8 cellular contexts compared by ENCODE assay signal in the genomic region with DNA sequence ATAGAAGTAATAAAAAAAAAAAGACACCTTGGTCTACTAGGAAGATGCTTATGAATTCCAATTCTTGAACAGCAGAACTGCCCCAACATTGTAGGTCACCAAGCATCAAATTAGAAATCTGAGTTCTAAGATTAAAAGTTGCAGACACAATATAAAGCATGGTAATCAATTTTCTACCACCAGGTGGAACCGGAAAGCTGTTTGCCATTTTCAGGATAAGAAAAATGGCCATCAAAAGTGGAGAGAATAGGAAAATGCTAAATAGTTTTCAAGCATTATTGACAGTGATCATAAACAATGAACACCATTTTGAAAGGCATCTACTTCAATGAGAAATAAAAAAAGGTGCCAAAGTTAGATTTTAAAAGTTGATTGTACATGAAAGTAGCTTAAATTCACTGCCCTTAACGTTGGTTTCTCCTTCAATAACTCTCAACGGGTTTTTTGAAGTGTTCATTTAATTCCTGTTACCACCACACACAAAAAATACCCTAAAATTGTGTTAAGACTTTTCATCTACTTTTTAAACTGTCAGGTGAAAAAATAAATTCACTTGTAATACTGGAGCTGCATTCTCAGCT.
DNase-seq lines count a peak whose midpoint lies in the region; ATAC-seq, FAIRE-seq and TF ChIP-seq lines count a peak whose summit lies in the region.

No MANE protein-coding gene starts in this region.

- peaks cover 20% of the 10 kb centered on the region for H3K4me1 Mint-ChIP-seq in chondrocyte (ENCODE audit: low read depth)
- H3K4me1 Mint-ChIP-seq in activated T-cell treated with anti-CD3 and anti-CD28 coated beads, Interleukin-2, amount 50 U/mL, for 4 hours (ENCODE audit: low read depth) = no peaks in the 10 kb centered on the region

- H2AFZ ChIP-seq in osteoblast (ENCODE audit: low read length) = peak overlapping the region; percentile 24

- H3K9ac ChIP-seq in colonic mucosa (ENCODE audit: low read depth in 2 of 2, low read length in 2 of 2) = no peak overlapping the region

- FAIRE-seq in H54 (lab: Jason Lieb, UNC) = no peak

- H3K9me3 Mint-ChIP-seq in chondrocyte (ENCODE audit: low read depth) = no peaks in the 10 kb centered on the region
- no peaks in the 10 kb centered on the region for H3K9me3 Mint-ChIP-seq in activated T-cell treated with anti-CD3 and anti-CD28 coated beads, Interleukin-2, amount 50 U/mL, for 4 hours

- H3K4me3 Mint-ChIP-seq in chondrocyte (ENCODE audit: unreplicated experiment) = no peak overlapping the region
- H3K4me3 Mint-ChIP-seq in activated T-cell treated with anti-CD3 and anti-CD28 coated beads, Interleukin-2, amount 50 U/mL, for 4 hours = no peak overlapping the region

- no peak for TF ChIP-seq POLR2A in H54 (IDR thresholded peaks at IDR 0.05; ENCODE audit: low read depth, low read length)

- peak overlapping the region; percentile 17 for H3K4me2 ChIP-seq in osteoblast (ENCODE audit: insufficient read depth, low read length)

- peak; percentile 59 for DNase-seq in ELR (ENCODE audit: low read depth)
- peak; percentile 15 for DNase-seq in NCI-H1105 (lab: John Stamatoyannopoulos, UW)
- DNase-seq in chondrocyte (ENCODE audit: low spot score) = no peak
- no peak for DNase-seq in osteoblast (ENCODE audit: insufficient read length, low spot score, missing footprints)
- DNase-seq in H54 (ENCODE audit: insufficient read length, low spot score) = no peak
- no peak for DNase-seq in activated T-cell treated with anti-CD3 and anti-CD28 coated beads, Interleukin-2, amount 50 U/mL, for 4 hours
- DNase-seq in colonic mucosa = no peak

- H3K36me3 Mint-ChIP-seq in chondrocyte (ENCODE audit: low read depth) = no peaks in the 10 kb centered on the region
- H3K36me3 Mint-ChIP-seq in activated T-cell treated with anti-CD3 and anti-CD28 coated beads, Interleukin-2, amount 50 U/mL, for 4 hours (ENCODE audit: insufficient read depth) = no peaks in the 10 kb centered on the region

- H3K27me3 Mint-ChIP-seq in chondrocyte (ENCODE audit: low read depth) = no peaks in the 10 kb centered on the region
- peaks cover 2% of the 10 kb centered on the region for H3K27me3 Mint-ChIP-seq in activated T-cell treated with anti-CD3 and anti-CD28 coated beads, Interleukin-2, amount 50 U/mL, for 4 hours (ENCODE audit: low read depth)

- H3K27ac Mint-ChIP-seq in chondrocyte (ENCODE audit: unreplicated experiment) = no peak overlapping the region

- H3K4me3 ChIP-seq in osteoblast (ENCODE audit: insufficient read depth, low read length) = no peak overlapping the region
- no peak overlapping the region for H3K4me3 ChIP-seq in colonic mucosa

- H3K36me3 ChIP-seq in osteoblast (ENCODE audit: insufficient read depth, low read length) (no peaks in the 10 kb centered on the region), colonic mucosa (no peaks in the 10 kb centered on the region)

- intact Hi-C loops in colonic mucosa (cut with DNase I) = no loop called here

- no peaks in the 10 kb centered on the region for H3K79me2 ChIP-seq in osteoblast (ENCODE audit: insufficient read depth, low read length)

- no peak overlapping the region for H3K27ac ChIP-seq in osteoblast (ENCODE audit: low read depth, low read length)
- H3K27ac ChIP-seq in colonic mucosa = no peak overlapping the region

- TF ChIP-seq CTCF in chondrocyte (IDR thresholded peaks at IDR 0.05) (peak; percentile 85), osteoblast (IDR thresholded peaks at IDR 0.05; ENCODE audit: extremely low read depth, low read depth, low read length) (peak; percentile 55), colonic mucosa (IDR thresholded peaks at IDR 0.05) (no peak)

- no peak for ATAC-seq in activated T-cell treated with anti-CD3 and anti-CD28 coated beads, Interleukin-2, amount 50 U/mL, for 4 hours
- no peak for ATAC-seq in HG03442 (IDR thresholded peaks at IDR 0.05; ENCODE audit: unreplicated experiment)

- H3K27me3 ChIP-seq in osteoblast (ENCODE audit: insufficient read depth, low read length) = no peaks in the 10 kb centered on the region
- no peaks in the 10 kb centered on the region for H3K27me3 ChIP-seq in colonic mucosa

- H3K9me3 ChIP-seq in osteoblast (ENCODE audit: low read depth, low read length) (no peaks in the 10 kb centered on the region), colonic mucosa (no peaks in the 10 kb centered on the region)

- H3K4me1 ChIP-seq in osteoblast (ENCODE audit: insufficient read depth, low read length) = no peaks in the 10 kb centered on the region
- H3K4me1 ChIP-seq in colonic mucosa = no peaks in the 10 kb centered on the region

- no peaks in the 10 kb centered on the region for H4K20me1 ChIP-seq in osteoblast (ENCODE audit: insufficient read depth, low read length)

Comparison
In these comparisons a context has a peak if more than half of its experiments do, and no peak if none do; other contexts are left out.
1. DNase-seq: peak in ELR (single experiment) and NCI-H1105 (single experiment); none in chondrocyte (single experiment), osteoblast (single experiment), H54 (single experiment), activated T-cell treated with anti-CD3 and anti-CD28 coated beads, Interleukin-2, amount 50 U/mL, for 4 hours (single experiment) and colonic mucosa (single experiment).